In the genomic region with DNA sequence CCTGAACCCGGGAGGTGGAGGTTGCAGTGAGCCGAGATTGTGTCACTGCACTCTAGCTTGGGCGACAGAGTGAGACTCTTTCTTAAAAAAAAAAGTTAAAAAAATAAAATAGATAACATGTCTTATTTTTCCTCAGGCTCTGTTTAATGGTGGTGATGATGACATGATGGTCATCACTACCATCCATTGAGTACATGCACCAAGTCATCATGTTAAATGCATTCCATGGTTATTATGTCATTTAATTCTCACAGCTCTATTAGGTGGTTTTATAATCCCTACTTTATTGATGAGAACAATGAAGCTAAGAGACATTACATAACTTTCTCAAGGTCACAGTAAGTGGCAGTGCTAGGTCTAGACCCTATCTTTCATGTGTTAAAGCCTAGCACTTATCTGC, we compare ENCODE assay signal across 12 cellular contexts. TPM values are rescaled to one million over a fixed set of nuclear protein-coding genes. Genes with fewer than 3 reads are reported as not detected.
"Had no signal": no experiment of that assay in that cellular context is flagged by ENCODE, and none has a peak within 500 bp of the region (broad histone marks: within the 10 kb centered on the region; RNA-seq: fewer than 3 reads in every experiment).

No MANE protein-coding gene starts in this region.

- H3K27ac ChIP-seq: gastroesophageal sphincter, lower lobe of right lung, right atrium auricular region, stomach had no signal

- H3K9me3 ChIP-seq: gastroesophageal sphincter, lower lobe of right lung, right atrium auricular region, stomach had no signal

- H3K36me3 ChIP-seq: gastroesophageal sphincter had no signal

- H3K4me1 ChIP-seq: gastroesophageal sphincter, lower lobe of right lung, right atrium auricular region, stomach had no signal

- H3K27me3 ChIP-seq: gastroesophageal sphincter, right atrium auricular region, stomach had no signal

- DNase-seq: activated CD4-positive, alpha-beta T cell treated with anti-CD3 and anti-CD28 coated beads for 48 hours; activated CD8-positive, alpha-beta memory T cell treated with anti-CD3 and anti-CD28 coated beads for 24 hours; activated naive CD4-positive, alpha-beta T cell treated with anti-CD3 and anti-CD28 coated beads, Interleukin-2, amount 50 U/mL, for 16 hours; lower lobe of right lung; naive thymus-derived CD4-positive, alpha-beta T cell; posterior cingulate gyrus; stomach; T-helper 1 cell had no signal

- H3K4me3 ChIP-seq: gastroesophageal sphincter, lower lobe of right lung, right atrium auricular region, stomach had no signal

RNA-seq across cellular contexts. Expression of a gene that starts 34.4 kb away (rescaled TPM):
- total RNA-seq: dermis microvascular lymphatic vessel endothelial cell, right atrium auricular region, WTC11 had no signal
- polyA plus RNA-seq: naive thymus-derived CD4-positive, alpha-beta T cell had no signal
